11 cellular contexts compared by ENCODE assay signal in the genomic region with DNA sequence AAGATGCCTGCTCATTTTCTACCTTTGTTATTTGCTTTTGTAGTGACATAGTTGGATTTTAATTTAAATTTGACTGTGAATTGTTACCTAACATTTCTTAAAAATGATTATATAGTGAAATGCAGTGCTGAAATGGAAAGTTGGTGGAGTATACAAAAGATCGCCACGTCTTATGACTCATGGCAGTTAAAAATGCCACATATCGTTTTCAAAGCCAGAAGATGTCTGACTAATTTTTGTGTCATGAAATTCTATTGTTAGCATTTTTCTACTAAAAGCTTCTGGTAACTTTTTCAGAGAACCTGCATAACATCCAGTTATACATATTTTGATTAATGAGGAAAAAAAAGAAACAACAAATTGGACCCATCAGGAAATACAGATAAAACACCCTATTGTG. TPM values are rescaled to one million over a fixed set of nuclear protein-coding genes. Genes with fewer than 3 reads are reported as not detected.
A peak's percentile ranks its signal among the peaks of the same experiment; 100 is the strongest.
DNase-seq lines count a peak whose midpoint lies in the region; ATAC-seq and TF ChIP-seq lines count a peak whose summit lies in the region.
"Had no signal": no experiment of that assay in that cellular context is flagged by ENCODE, and none has a peak within 500 bp of the region (broad histone marks: within the 10 kb centered on the region; RNA-seq: fewer than 3 reads in every experiment).

No MANE protein-coding gene starts in this region.

- H3K27me3 Mint-ChIP-seq in HFFc6 (ENCODE audit: insufficient read depth), result no peaks in the 10 kb centered on the region; the same call in 1 of the 2 replicates

- DNase-seq in AG08395 (ENCODE audit: low spot score) (peak; percentile 81), HFFc6 (peak; percentile 76), adrenal gland (peak in 2 of 7 donors; percentile 12 to 16), glomerular visceral epithelial cell (ENCODE audit: extremely low spot score) (peak; percentile 37), coronary artery (ENCODE audit: low spot score) (no peak), NCI-H1694 (lab: John Stamatoyannopoulos, UW) (no peak), KBM-7 (no peak)
- DNase-seq: NK-92 treated with Interleukin-12 subunit alpha and Interleukin-12 subunit beta, amount 100 ng/mL, for 24 hours; T-helper 9 cell; transverse colon had no signal

- in situ Hi-C loops in KBM-7 (cut with MboI; ENCODE audit: low pct_unique_long_range_greater_than_20kb, low sequenced_read_pairs), result no loop called here

- no peaks in the 10 kb centered on the region for H3K36me3 ChIP-seq in adrenal gland (replicated peaks in 1 of 2)
- H3K36me3 ChIP-seq: transverse colon had no signal

- peak overlapping the region; percentile 71 for H3K4me3 Mint-ChIP-seq in HFFc6

- H3K4me1 ChIP-seq in adrenal gland (replicated peaks in 1 of 2), result peaks cover 9 to 56% of the 10 kb centered on the region in 2 donors

- intact Hi-C loops in adrenal gland (cut with DNase I), result loop anchor here in 1 of 2 donors (10.0 kb wide), 1 partner anchor 63 kb away; no protein-coding TSS in a partner anchor

- H3K27ac ChIP-seq in adrenal gland, result peak overlapping the region in 4 of 5 donors; percentile 8 to 37 (median 24)
- no peak overlapping the region for H3K27ac ChIP-seq in coronary artery
- H3K27ac ChIP-seq: transverse colon had no signal

- H3K9me3 ChIP-seq in adrenal gland (replicated peaks in 1 of 3), result no peaks in the 10 kb centered on the region
- H3K9me3 ChIP-seq: transverse colon had no signal

- no peaks in the 10 kb centered on the region for H3K9me3 Mint-ChIP-seq in HFFc6

- no peak for TF ChIP-seq POLR2A in adrenal gland (IDR thresholded peaks at IDR 0.05)

- no peak for TF ChIP-seq CTCF in HFFc6 (IDR thresholded peaks at IDR 0.05)
- no peak for TF ChIP-seq CTCF in adrenal gland (IDR thresholded peaks at IDR 0.05)
- TF ChIP-seq CTCF in coronary artery (IDR thresholded peaks at IDR 0.05), result no peak

- peaks cover 54% of the 10 kb centered on the region for H3K4me1 Mint-ChIP-seq in HFFc6 (ENCODE audit: low read depth)

- H3K36me3 Mint-ChIP-seq in HFFc6 (ENCODE audit: low read depth), result 0 out of 2 replicates have a peak, but pooled peaks cover 4% of the 10 kb centered on the region

- peak overlapping the region in 1 of 4 donors; percentile 20 for H3K4me3 ChIP-seq in adrenal gland
- no peak overlapping the region for H3K4me3 ChIP-seq in coronary artery
- H3K4me3 ChIP-seq: transverse colon had no signal

- WGBS in adrenal gland, 4 donors, result 35 to 54% (median 37%) methylated on average over 3 of the region's 3 CpGs

- peak overlapping the region; percentile 33 for H3K27ac Mint-ChIP-seq in HFFc6

- no peaks in the 10 kb centered on the region for H3K27me3 ChIP-seq in adrenal gland
- H3K27me3 ChIP-seq: transverse colon had no signal

- ATAC-seq in GM21717 (IDR thresholded peaks at IDR 0.05; ENCODE audit: unreplicated experiment), result no peak

RNA-seq across cellular contexts. Expression of a gene that starts 20.6 kb away (rescaled TPM):
- total RNA-seq in HFFc6 (2021; fragmentation: NEBNext Ultra II Directional; extraction: Animal tissue kit (Norgen Biotek cat#: 25700)), result 10 to 100 TPM; 24.0 to 31.7 (median 26.9) TPM
- 10 to 100 TPM; 23.3 to 37.8 (median 34.3) TPM for total RNA-seq in adrenal gland
- 10 to 100 TPM; 12.5 to 30.5 (median 12.5) TPM for polyA plus RNA-seq in adrenal gland

RNA-seq across cellular contexts. Expression of a gene that starts 44.0 kb away (rescaled TPM):
- total RNA-seq in HFFc6 (2021; fragmentation: NEBNext Ultra II Directional; extraction: Animal tissue kit (Norgen Biotek cat#: 25700)), result 1 to 10 TPM; 4.2 to 6.0 (median 4.6) TPM
- total RNA-seq in adrenal gland, result 1 to 10 TPM; 3.4 to 9.2 (median 5.5) TPM
- polyA plus RNA-seq in adrenal gland, result 10 to 100 TPM in 2 of 3 donors, 1 to 10 TPM in 1; 4.9 to 17.5 (median 10.1) TPM

Comparison
In these comparisons a context has a peak if more than half of its experiments do, and no peak if none do; other contexts are left out.
1. DNase-seq: peak in AG08395 (single experiment), HFFc6 (single experiment) and glomerular visceral epithelial cell (single experiment); none in coronary artery (single experiment), NCI-H1694 (single experiment) and KBM-7 (single experiment).
2. H3K27ac ChIP-seq: peak in adrenal gland (4 of 5); none in coronary artery (0 of 2).